Comparison of ENCODE assay signal across 7 cellular contexts in genomic region chr5:143826909-143827514, GRCh38. TPM values are rescaled to one million over a fixed set of nuclear protein-coding genes. Genes with fewer than 3 reads are reported as not detected.
DNase-seq lines count a peak whose midpoint lies in the region; ATAC-seq, FAIRE-seq and TF ChIP-seq lines count a peak whose summit lies in the region.

No MANE protein-coding gene starts in this region.

- TF ChIP-seq EP300 in GM12878 (IDR thresholded peaks at IDR 0.05; ENCODE audit: borderline replicate concordance in 1 of 2, control insufficient read depth in 1 of 2, low read depth in 2 of 2, low read length in 2 of 2) = peak; percentile 85 to 90

- H3K9me3 ChIP-seq in GM12878 (replicated peaks; ENCODE audit: control insufficient read depth, insufficient read depth, low read length) (no peaks in the 10 kb centered on the region), endodermal cell (ENCODE audit: control insufficient read depth, low read length) (no peaks in the 10 kb centered on the region)

- 0% methylated on average over 3 of the region's 3 CpGs for WGBS in GM12878 (ENCODE audit: insufficient coverage, insufficient replicate concordance, low lambda C conversion rate, missing lambda C conversion rate)
- 91 to 100% methylated on average over 1 to 3 of the region's 3 CpGs for WGBS in endodermal cell (ENCODE audit: insufficient coverage in 1 of 2, insufficient read length in 1 of 2), 2 experiments

- peak; percentile 92 for FAIRE-seq in GM12878 (lab: Jason Lieb, UNC)

- H3K36me3 ChIP-seq in GM12878 (ENCODE audit: control insufficient read depth in 2 of 2, insufficient read depth in 2 of 2, low read length in 1 of 2) = no peaks in the 10 kb centered on the region
- H3K36me3 ChIP-seq in endodermal cell (ENCODE audit: control insufficient read depth, insufficient read depth, low read length) = no peaks in the 10 kb centered on the region

- peaks cover 9% of the 10 kb centered on the region for H3K4me1 Mint-ChIP-seq in endodermal cell

- no peak overlapping the region for H3K4me3 Mint-ChIP-seq in endodermal cell

- H3K36me3 Mint-ChIP-seq in endodermal cell (ENCODE audit: low read depth) = no peaks in the 10 kb centered on the region

- CTCF ChIA-PET in GM12878 (lab: Yijun Ruan, JAX) = interaction anchor here (0.6 to 6.6 kb wide), 24 partner anchors 12 to 905 kb away, joined by 3 to 46 read pairs (median 4); partner anchors contain the start of gene NR3C1

- H3K4me1 ChIP-seq in GM12878 (ENCODE audit: control insufficient read depth, insufficient read depth, low read length) (peaks cover 26% of the 10 kb centered on the region), endodermal cell (ENCODE audit: control insufficient read depth, insufficient read depth, low read length) (peaks cover 9% of the 10 kb centered on the region)

- POLR2A ChIA-PET in GM12878 (lab: Charles Lee) = interaction anchor here (1.1 to 1.6 kb wide), 2 partner anchors 253 to 434 kb away, joined by 3 to 4 read pairs; no protein-coding TSS in a partner anchor

- no peaks in the 10 kb centered on the region for H3K9me3 Mint-ChIP-seq in endodermal cell

- TF ChIP-seq CTCF in GM12878 (IDR thresholded peaks at IDR 0.05 in 2 of 3, conservative IDR thresholded peaks at IDR 0.05 in 1 of 3; ENCODE audit: control insufficient read depth in 2 of 3, extremely low read depth in 1 of 3, insufficient read depth in 1 of 3, low read depth in 3 of 3, low read length in 3 of 3) (no peak), endodermal cell (conservative IDR thresholded peaks at IDR 0.05) (no peak)

- H3K27me3 Mint-ChIP-seq in endodermal cell (ENCODE audit: insufficient read depth) = peaks cover 1% of the 10 kb centered on the region

- SMC1A ChIA-PET in GM12878 (lab: Charles Lee; ENCODE audit: uncharacterized antibody, unreplicated experiment) = interaction anchor here (0.7 to 5.6 kb wide), 35 partner anchors 21 to 906 kb away, joined by 3 to 55 read pairs (median 4); no protein-coding TSS in a partner anchor

- peak; percentile 86 for ATAC-seq in GM18909 (IDR thresholded peaks at IDR 0.05; ENCODE audit: poor library complexity, unreplicated experiment)
- ATAC-seq in HG02588 (IDR thresholded peaks at IDR 0.05; ENCODE audit: unreplicated experiment) = peak; percentile 85
- ATAC-seq in GM12878 = peak; percentile 88

- no peak for TF ChIP-seq POLR2A in GM12878 (IDR thresholded peaks at IDR 0.05; ENCODE audit: low read depth, low read length)

- in situ Hi-C loops in GM12878 (cut with MboI) = loop anchor here (5.0 to 10.0 kb wide), 4 partner anchors 232 to 905 kb away; no protein-coding TSS in a partner anchor

- no peak for TF ChIP-seq RAD21 in GM12878 (IDR thresholded peaks at IDR 0.05; ENCODE audit: insufficient read depth, low read depth, low read length)

- peak overlapping the region; percentile 77 for H3K4me2 ChIP-seq in GM12878 (ENCODE audit: control insufficient read depth, insufficient read depth)

- H3K27ac ChIP-seq in GM12878 (ENCODE audit: control insufficient read depth, insufficient read depth) (no peak overlapping the region), endodermal cell (ENCODE audit: low read depth, low read length) (no peak overlapping the region)

- no peak overlapping the region for H3K27ac Mint-ChIP-seq in endodermal cell

- H4K20me1 ChIP-seq in GM12878 (ENCODE audit: control insufficient read depth, insufficient read depth) = no peaks in the 10 kb centered on the region

- peak overlapping the region; percentile 19 for H2AFZ ChIP-seq in GM12878 (ENCODE audit: control insufficient read depth, low read depth, low read length)

- DNase-seq in NCI-H1417 treated with DMSO at 0.1 percent for 48 hours (lab: John Stamatoyannopoulos, UW) = peak; percentile 32
- DNase-seq in GM12878 (ENCODE audit: low read depth, low spot score) = peak; percentile 91
- no peak for DNase-seq in AG08395 (ENCODE audit: low spot score)
- DNase-seq in endodermal cell = no peak
- DNase-seq in AG20443 (ENCODE audit: low spot score) = no peak

- H3K79me2 ChIP-seq in GM12878 (ENCODE audit: control insufficient read depth, insufficient read depth, low read length) = no peaks in the 10 kb centered on the region; the same call in 1 of the 2 replicates

- intact Hi-C loops in GM12878 (cut with micrococcal nuclease; ENCODE audit: unreplicated experiment) = loop anchor here (1.0 to 10.0 kb wide), 6 partner anchors 142 to 620 kb away; no protein-coding TSS in a partner anchor

- no TSS peak for BruUV-seq in GM12878 (replicated peaks; lab: Mats Ljungman, UMichigan)

- H3K4me3 ChIP-seq in GM12878 (no peak overlapping the region), endodermal cell (ENCODE audit: low read length) (no peak overlapping the region)

- no peaks in the 10 kb centered on the region for H3K27me3 ChIP-seq in GM12878 (replicated peaks in 1 of 2; ENCODE audit: control insufficient read depth in 2 of 2, insufficient read depth in 2 of 2, low read length in 1 of 2)
- no peaks in the 10 kb centered on the region for H3K27me3 ChIP-seq in endodermal cell (ENCODE audit: control insufficient read depth, insufficient read depth, low read length, poor library complexity, severe bottlenecking)

- H3K9ac ChIP-seq in GM12878 (ENCODE audit: control insufficient read depth, insufficient read depth, low read length) (no peak overlapping the region), endodermal cell (ENCODE audit: extremely low read depth, low read length, poor library complexity, severe bottlenecking) (no peak overlapping the region)

- RAD21 ChIA-PET in GM12878 (lab: Charles Lee; ENCODE audit: unreplicated experiment) = interaction anchor here (1.0 to 8.6 kb wide), 34 partner anchors 23 to 911 kb away, joined by 3 to 57 read pairs (median 4); partner anchors contain the start of genes KCTD16, NR3C1 and YIPF5

TF ChIP-seq in GM12878, 131 proteins besides CTCF, POLR2A, EP300 and RAD21 (continues in another document):
- TF ChIP-seq RAD51 (IDR thresholded peaks at IDR 0.05) (peak; percentile 53), BCL3 (IDR thresholded peaks at IDR 0.05; ENCODE audit: borderline replicate concordance, insufficient read depth, low read depth, low read length, poor library complexity, severe bottlenecking) (peak; percentile 23), MLLT1 (IDR thresholded peaks at IDR 0.05) (peak; percentile 66; the same call in 1 of the 2 replicates), EED (IDR thresholded peaks at IDR 0.05; ENCODE audit: low read depth) (peak; percentile 86), PKNOX1 (IDR thresholded peaks at IDR 0.05) (peak; percentile 23; the same call in 1 of the 2 replicates), BCL11A (IDR thresholded peaks at IDR 0.05; ENCODE audit: low read depth, low read length) (peak; percentile 75; the same call in 1 of the 2 replicates), IRF4 (IDR thresholded peaks at IDR 0.05; ENCODE audit: low read depth, low read length) (peak; percentile 95), ZNF24 (IDR thresholded peaks at IDR 0.05) (peak; percentile 60; the same call in 1 of the 2 replicates)

RNA-seq across cellular contexts. Expression of gene HMHB1, which starts 15.1 kb away (rescaled TPM):
- total RNA-seq in GM12878 (2013; cell fraction: nucleolus; rRNA removed) = not detected in 2 replicates
- total RNA-seq in GM12878 (2014; rRNA removed) (0.45 and 2.0 TPM in 2 replicates), GM12878 (2014; rRNA removed; fragmentation: Illumina TruSeq; extraction: Trizol) (3.0 and 3.1 TPM in 2 replicates), GM12878 (2021) (3.0 and 3.6 TPM in 2 replicates), endodermal cell (not detected)
- not detected for polyA plus RNA-seq in GM12878 (2011; ENCODE audit: low read depth)
- polyA plus RNA-seq in GM12878 (2011; rRNA removed) (1.5 and 2.1 TPM in 2 replicates), GM12878 (2014; fragmentation: Illumina TruSeq; extraction: Trizol) (1.6 TPM in 1 of 2 replicates, not detected in the other), GM12878 (2014; fragmentation: Nextera tagmentation; extraction: Ambion mirVana) (10 to 100 TPM; 16.0 to 20.3 TPM), GM12878 (2014; rRNA removed) (4.1 and 6.2 TPM in 2 replicates), GM12878 (2016; fragmentation: Nextera tagmentation; extraction: Ambion mirVana) (1 to 10 TPM; 7.5 to 9.5 TPM)
- 0.81 TPM in 1 of 2 replicates, not detected in the other for polyA plus RNA-seq in GM12878 (2011; cell fraction: cytosol; rRNA removed)
- 0.76 TPM in 1 of 2 replicates, not detected in the other for polyA plus RNA-seq in GM12878 (2011; cell fraction: nucleus; rRNA removed)
- polyA plus RNA-seq in GM12878 (2012) = 1.6 and 2.6 TPM in 2 replicates
- not detected in 2 replicates for polyA minus RNA-seq in GM12878 (2011; rRNA and poly(A)+ RNA removed)
- polyA minus RNA-seq in GM12878 (2011; cell fraction: cytosol; rRNA and poly(A)+ RNA removed) = not detected in 2 replicates
- polyA minus RNA-seq in GM12878 (2011; cell fraction: nucleus; rRNA and poly(A)+ RNA removed) = not detected in 2 replicates
- polyA plus RNA-seq in endodermal cell (2013, experiment 1 of 2) = not detected
- polyA plus RNA-seq in endodermal cell (2013, experiment 2 of 2) = not detected

Comparison
In these comparisons a context has a peak if more than half of its experiments do, and no peak if none do; other contexts are left out.
1. DNase-seq: peak in NCI-H1417 treated with DMSO at 0.1 percent for 48 hours (single experiment) and GM12878 (single experiment); none in AG08395 (single experiment), endodermal cell (single experiment) and AG20443 (single experiment).
2. Peak in every context shown above with its lines, with median percentiles within 50 percentile points of each other: ATAC-seq.